In genomic region chrX:111830561-111830960, GRCh38 we compare ENCODE assay signal across 21 cellular contexts. TPM values are rescaled to one million over a fixed set of nuclear protein-coding genes. Genes with fewer than 3 reads are reported as not detected.
DNase-seq lines count a peak whose midpoint lies in the region; ATAC-seq and TF ChIP-seq lines count a peak whose summit lies in the region.
"Had no signal": no experiment of that assay in that cellular context is flagged by ENCODE, and none has a peak within 500 bp of the region (broad histone marks: within the 10 kb centered on the region; RNA-seq: fewer than 3 reads in every experiment).

No MANE protein-coding gene starts in this region.

- no peaks in the 10 kb centered on the region for H3K36me3 ChIP-seq in gastrocnemius medialis
- no peaks in the 10 kb centered on the region for H3K36me3 ChIP-seq in WERI-Rb-1
- H3K36me3 ChIP-seq: BLaER1, HAP-1 had no signal

- ATAC-seq in gastrocnemius medialis: no peak
- ATAC-seq: CD8-positive, alpha-beta T cell; GM12878 had no signal

- in situ Hi-C loops in Caki2 (cut with HindIII; ENCODE audit: low pct_unique_long_range_greater_than_20kb, low sequenced_read_pairs) (no loop called here), gastrocnemius medialis (cut with MboI; ENCODE audit: low sequenced_read_pairs in 4 of 4) (no loop called here)

- H3K4me3 Mint-ChIP-seq in nephron: no peak overlapping the region
- H3K4me3 Mint-ChIP-seq: B cell; CD4-positive, CD25-positive, alpha-beta regulatory T cell; CD8-positive, alpha-beta T cell; HFFc6 had no signal

- H3K27ac ChIP-seq in gastrocnemius medialis (no peak overlapping the region), WERI-Rb-1 (no peak overlapping the region)
- H3K27ac ChIP-seq: 22Rv1, BLaER1, C4-2B had no signal

- H3K27ac Mint-ChIP-seq in nephron: peak overlapping the region; percentile 90 to 96 (median 91)
- H3K27ac Mint-ChIP-seq: B cell; CD4-positive, CD25-positive, alpha-beta regulatory T cell; CD8-positive, alpha-beta T cell; HFFc6 had no signal

- no peak for TF ChIP-seq POLR2A in gastrocnemius medialis (IDR thresholded peaks at IDR 0.05)

- no peak for TF ChIP-seq CTCF in nephron (IDR thresholded peaks at IDR 0.05; ENCODE audit: unreplicated experiment in 3 of 3)
- no peak for TF ChIP-seq CTCF in gastrocnemius medialis (IDR thresholded peaks at IDR 0.05 in 4 of 5, conservative IDR thresholded peaks at IDR 0.05 in 1 of 5)
- no peak for TF ChIP-seq CTCF in WERI-Rb-1 (IDR thresholded peaks at IDR 0.05; ENCODE audit: low read depth, low read length)

- H3K36me3 Mint-ChIP-seq in nephron (ENCODE audit: low read depth): peaks cover 8% of the 10 kb centered on the region
- H3K36me3 Mint-ChIP-seq: CD4-positive, CD25-positive, alpha-beta regulatory T cell; CD8-positive, alpha-beta T cell had no signal

- H3K9me3 ChIP-seq in gastrocnemius medialis (no peaks in the 10 kb centered on the region), WERI-Rb-1 (ENCODE audit: severe bottlenecking) (peaks cover 6% of the 10 kb centered on the region)
- H3K9me3 ChIP-seq: Caco-2 had no signal

- H3K27me3 Mint-ChIP-seq in nephron (ENCODE audit: low read depth): no peaks in the 10 kb centered on the region
- H3K27me3 Mint-ChIP-seq: B cell; CD4-positive, CD25-positive, alpha-beta regulatory T cell had no signal

- H3K27me3 ChIP-seq in gastrocnemius medialis (no peaks in the 10 kb centered on the region), WERI-Rb-1 (ENCODE audit: insufficient read depth, low read depth, severe bottlenecking) (no peaks in the 10 kb centered on the region)

- TF ChIP-seq EP300 in Ishikawa (IDR thresholded peaks at IDR 0.05; ENCODE audit: borderline replicate concordance): peak; percentile 15; the same call in 1 of the 2 replicates

- H3K4me1 ChIP-seq in gastrocnemius medialis: no peaks in the 10 kb centered on the region
- H3K4me1 ChIP-seq: BLaER1, Caco-2 had no signal

- TF ChIP-seq RAD21 in Ishikawa (IDR thresholded peaks at IDR 0.05; ENCODE audit: low read depth): no peak

- intact Hi-C loops in gastrocnemius medialis (cut with DNase I; ENCODE audit: low total_unique reads): no loop called here

- DNase-seq in Caki2 (ENCODE audit: low read depth) (peak; percentile 33), kidney glomerular epithelial cell (lab: John Stamatoyannopoulos, UW) (peak; percentile 36), gastrocnemius medialis (no peak), NCI-H1048 (lab: John Stamatoyannopoulos, UW) (no peak), WERI-Rb-1 (no peak)
- no peak for DNase-seq in activated CD4-positive, alpha-beta T cell treated with anti-CD3 and anti-CD28 coated beads, Interleukin-2, amount 50 U/mL, for 4 hours
- DNase-seq: Caco-2; CD4-positive, CD25-positive, alpha-beta regulatory T cell; CD8-positive, alpha-beta T cell; EL; GDM1; GOT3; HFFc6 had no signal

- H3K9me3 Mint-ChIP-seq in nephron: peaks cover 8% of the 10 kb centered on the region
- H3K9me3 Mint-ChIP-seq: CD8-positive, alpha-beta T cell had no signal

- H3K4me1 Mint-ChIP-seq in nephron: peaks cover 40% of the 10 kb centered on the region
- H3K4me1 Mint-ChIP-seq: B cell; CD4-positive, CD25-positive, alpha-beta regulatory T cell had no signal

- H3K4me3 ChIP-seq in gastrocnemius medialis (no peak overlapping the region), WERI-Rb-1 (ENCODE audit: low read depth, low read length) (no peak overlapping the region)
- H3K4me3 ChIP-seq: BLaER1, GM12878, HAP-1 had no signal

TF ChIP-seq in Ishikawa, 13 proteins besides CTCF, POLR2A, EP300 and RAD21:
- TF ChIP-seq TEAD4 (IDR thresholded peaks at IDR 0.05): peak; percentile 38; the same call in 1 of the 2 replicates
- no peak for TF ChIP-seq TAF1 (IDR thresholded peaks at IDR 0.05; ENCODE audit: low read depth)

RNA-seq across cellular contexts. Expression of gene TRPC5OS, which starts 45.4 kb away (rescaled TPM):
- total RNA-seq in Caki2 (2014; rRNA removed; shearing (Covaris generic); ENCODE audit: low replicate concordance): not detected in 2 replicates
- total RNA-seq in gastrocnemius medialis: not detected
- total RNA-seq: B cell; Caco-2; CD4-positive, CD25-positive, alpha-beta regulatory T cell; CD8-positive, alpha-beta T cell; HFFc6 had no signal

Comparison
In these comparisons a context has a peak if more than half of its experiments do, and no peak if none do; other contexts are left out.
1. DNase-seq: peak in Caki2 (single experiment) and kidney glomerular epithelial cell (single experiment); none in gastrocnemius medialis (0 of 2), activated CD4-positive, alpha-beta T cell treated with anti-CD3 and anti-CD28 coated beads, Interleukin-2, amount 50 U/mL, for 4 hours (0 of 2), NCI-H1048 (single experiment) and WERI-Rb-1 (single experiment).